ENCODE assay signal across 18 cellular contexts in the genomic region with DNA sequence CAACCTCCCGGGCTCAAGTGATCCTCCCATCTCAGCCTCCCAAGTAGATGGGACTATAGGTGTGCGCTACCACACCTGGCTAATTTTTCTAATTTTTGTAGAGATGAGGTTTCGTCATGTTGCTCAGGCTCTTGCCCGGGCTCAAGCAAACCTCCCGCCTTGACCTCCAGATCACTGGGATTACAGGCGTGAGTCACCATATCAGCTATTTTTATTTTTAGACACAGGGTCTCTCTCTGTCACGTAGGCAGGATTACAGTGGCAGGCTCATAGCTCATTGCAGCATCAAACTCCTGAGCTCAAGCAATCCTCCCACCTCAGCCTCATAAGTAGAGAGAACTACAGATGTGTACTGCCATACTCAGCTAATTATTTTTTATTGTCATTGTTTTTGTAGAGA. TPM values are rescaled to one million over a fixed set of nuclear protein-coding genes. Genes with fewer than 3 reads are reported as not detected.
A peak's percentile ranks its signal among the peaks of the same experiment; 100 is the strongest.
DNase-seq lines count a peak whose midpoint lies in the region; ATAC-seq and TF ChIP-seq lines count a peak whose summit lies in the region.
"Had no signal": no experiment of that assay in that cellular context is flagged by ENCODE, and none has a peak within 500 bp of the region (broad histone marks: within the 10 kb centered on the region; RNA-seq: fewer than 3 reads in every experiment).

No MANE protein-coding gene starts in this region.

- intact Hi-C loops in Right ventricle myocardium inferior (cut with DNase I): loop anchor here (10.0 kb wide), 1 partner anchor 355 kb away; no protein-coding TSS in a partner anchor

- no peak for TF ChIP-seq CTCF in VCaP (conservative IDR thresholded peaks at IDR 0.05)

- DNase-seq in ELR (ENCODE audit: low read depth) (peak; percentile 18), M059J (ENCODE audit: low read depth) (peak; percentile 37), myocyte (ENCODE audit: low read depth) (peak; percentile 31), Right ventricle myocardium inferior (ENCODE audit: missing footprints) (no peak), NCI-H2227 treated with DMSO at 0.1 percent for 48 hours (lab: John Stamatoyannopoulos, UW) (no peak)
- DNase-seq: activated CD4-positive, alpha-beta T cell treated with anti-CD3 and anti-CD28 coated beads for 36 hours; activated T-cell treated with anti-CD3 and anti-CD28 coated beads, Interleukin-2, amount 50 U/mL, for 72 hours; CD4-positive, alpha-beta memory T cell; esophagus squamous epithelium; left cardiac atrium; naive thymus-derived CD8-positive, alpha-beta T cell; NCI-H1694 treated with DMSO at 0.1 percent for 48 hours; NCI-H748 treated with DMSO at 0.1 percent for 48 hours; SK-N-SH had no signal

- peak overlapping the region; percentile 19 for H3K27ac ChIP-seq in VCaP
- H3K27ac ChIP-seq: esophagus squamous epithelium had no signal

- ATAC-seq in HG03378 (IDR thresholded peaks at IDR 0.05; ENCODE audit: unreplicated experiment) (no peak), Right ventricle myocardium inferior (no peak)
- ATAC-seq: activated CD4-positive, alpha-beta T cell treated with anti-CD3 and anti-CD28 coated beads for 36 hours; activated T-cell treated with anti-CD3 and anti-CD28 coated beads, Interleukin-2, amount 50 U/mL, for 72 hours; GM23338; naive thymus-derived CD8-positive, alpha-beta T cell; Panc1 had no signal

RNA-seq across cellular contexts. Expression of a gene that starts 41.7 kb away (rescaled TPM):
- 13.1 and 19.7 TPM in 2 replicates for total RNA-seq in M059J (2014; rRNA removed; shearing (Covaris generic))
- total RNA-seq in myocyte: 10.1 and 11.4 TPM in 2 replicates
- polyA plus RNA-seq in myocyte (2012): 14.4 TPM
- 6.7 TPM for total RNA-seq in Right ventricle myocardium inferior

Comparison
In these comparisons a context has a peak if more than half of its experiments do, and no peak if none do; other contexts are left out.
1. DNase-seq: peak in ELR (single experiment), M059J (single experiment) and myocyte (single experiment); none in Right ventricle myocardium inferior (single experiment) and NCI-H2227 treated with DMSO at 0.1 percent for 48 hours (single experiment).